28 cellular contexts compared by ENCODE assay signal in the genomic region with DNA sequence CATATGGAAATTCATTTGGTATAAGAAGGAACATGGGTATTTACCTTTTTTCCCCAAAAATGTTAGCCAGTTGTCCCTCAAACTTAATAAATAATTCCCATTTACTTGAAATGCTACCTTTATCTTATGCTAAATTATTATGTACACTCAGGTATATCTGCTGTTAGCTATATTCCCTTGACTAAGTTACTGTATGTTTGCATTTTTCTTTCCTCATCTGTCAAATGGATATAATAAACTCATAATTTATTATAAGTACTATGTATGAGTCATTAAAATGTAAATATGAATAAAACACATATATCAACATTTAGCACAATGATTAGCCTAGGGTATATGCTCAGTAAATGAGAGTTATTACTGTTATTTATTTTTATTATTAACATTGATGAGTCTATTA.
"Had no signal": no experiment of that assay in that cellular context is flagged by ENCODE, and none has a peak within 500 bp of the region (broad histone marks: within the 10 kb centered on the region; RNA-seq: fewer than 3 reads in every experiment).

No MANE protein-coding gene starts in this region.

- FAIRE-seq: endometrium, endothelial cell of umbilical vein had no signal

- DNase-seq: activated CD4-positive, alpha-beta memory T cell treated with anti-CD3 and anti-CD28 coated beads for 36 hours; activated CD4-positive, alpha-beta T cell treated with anti-CD3 and anti-CD28 coated beads for 36 hours; activated CD4-positive, alpha-beta T cell treated with anti-CD3 and anti-CD28 coated beads, Interleukin-2, amount 10 ng/mL, durations not matched to agents 24 days and 14 days; activated CD4-positive, CD25-positive, alpha-beta regulatory T cell; activated CD4-positive, CD25-positive, alpha-beta regulatory T cell treated with anti-CD3 and anti-CD28 coated beads, Interleukin-2, amount 50 U/mL, for 72 hours; activated CD8-positive, alpha-beta memory T cell treated with anti-CD3 and anti-CD28 coated beads, Interleukin-2, amount 10 ng/mL, durations not matched to agents 7 days and 5 days; activated CD8-positive, alpha-beta memory T cell treated with anti-CD3 and anti-CD28 coated beads, Interleukin-2, amount 50 U/mL, for 4 hours; activated CD8-positive, alpha-beta T cell treated with anti-CD3 and anti-CD28 coated beads, Interleukin-2, amount 10 ng/mL, durations not matched to agents 7 days and 5 days; activated effector memory CD4-positive, alpha-beta T cell treated with anti-CD3 and anti-CD28 coated beads, Interleukin-2, amount 50 U/mL, for 16 hours; activated naive CD4-positive, alpha-beta T cell treated with anti-CD3 and anti-CD28 coated beads for 36 hours; activated naive CD8-positive, alpha-beta T cell treated with anti-CD3 and anti-CD28 coated beads for 36 hours; activated naive CD8-positive, alpha-beta T cell treated with anti-CD3 and anti-CD28 coated beads, Interleukin-2, amount 50 U/mL, for 24 hours; activated T-cell treated with anti-CD3 and anti-CD28 coated beads, Interleukin-2, amount 50 U/mL, for 1 hour; activated T-cell treated with anti-CD3 and anti-CD28 coated beads, Interleukin-2, amount 50 U/mL, for 48 hours; adrenal gland; amygdala; aorta; body of pancreas; caudate nucleus; colonic mucosa; effector CD8-positive, alpha-beta T cell; esophagus squamous epithelium; foreskin melanocyte; head of caudate nucleus; T-helper 17 cell; T1000 had no signal
